Comparison of ENCODE assay signal across 8 cellular contexts in genomic region chr11:125112235-125112604, GRCh38. TPM values are rescaled to one million over a fixed set of nuclear protein-coding genes. Genes with fewer than 3 reads are reported as not detected.
DNase-seq lines count a peak whose midpoint lies in the region; ATAC-seq and TF ChIP-seq lines count a peak whose summit lies in the region.

No MANE protein-coding gene starts in this region.

- peaks cover 4 to 5% of the 10 kb centered on the region in 2 donors for H3K9me3 Mint-ChIP-seq in activated T-cell treated with anti-CD3 and anti-CD28 coated beads, Interleukin-2, amount 50 U/mL, for 72 hours

- H3K27ac ChIP-seq in angular gyrus (ENCODE audit: low read depth, low read length) (peak overlapping the region; percentile 90), liver (ENCODE audit: low read depth in 1 of 2, low read length in 2 of 2) (no peak overlapping the region), tibial artery (peak overlapping the region; percentile 39 to 59)

- no peak for ATAC-seq in activated T-cell treated with anti-CD3 and anti-CD28 coated beads, Interleukin-2, amount 50 U/mL, for 72 hours (replicated peaks in 1 of 2)
- ATAC-seq in esophagus mucosa (no peak), GM21367 (IDR thresholded peaks at IDR 0.05; ENCODE audit: unreplicated experiment) (no peak)

- H3K4me3 Mint-ChIP-seq in activated T-cell treated with anti-CD3 and anti-CD28 coated beads, Interleukin-2, amount 50 U/mL, for 72 hours = peak overlapping the region; percentile 91 to 99

- H3K4me1 ChIP-seq in liver (ENCODE audit: control insufficient read depth in 4 of 4, insufficient read depth in 4 of 4, low read length in 3 of 4) (peaks cover 3 to 14% (median 12%) of the 10 kb centered on the region in 4 donors), tibial artery (peaks cover 0 to 9% (median 2%) of the 10 kb centered on the region in 4 donors)

- TF ChIP-seq CTCF in liver (IDR thresholded peaks at IDR 0.05; ENCODE audit: low read depth, low read length, missing input control) = no peak
- no peak for TF ChIP-seq CTCF in tibial artery (IDR thresholded peaks at IDR 0.05)

- H3K27me3 ChIP-seq in liver (ENCODE audit: control insufficient read depth in 4 of 4, insufficient read depth in 4 of 4, low read length in 3 of 4) (no peaks in the 10 kb centered on the region), tibial artery (no peaks in the 10 kb centered on the region)

- H3K4me1 Mint-ChIP-seq in activated T-cell treated with anti-CD3 and anti-CD28 coated beads, Interleukin-2, amount 50 U/mL, for 72 hours (ENCODE audit: low read depth) = peaks cover 19% of the 10 kb centered on the region

- 55% methylated on average over 8 of the region's 8 CpGs for WGBS in liver

- peak overlapping the region; percentile 84 for H3K27ac Mint-ChIP-seq in activated T-cell treated with anti-CD3 and anti-CD28 coated beads, Interleukin-2, amount 50 U/mL, for 72 hours

- H3K36me3 ChIP-seq in liver (ENCODE audit: control insufficient read depth in 4 of 4, insufficient read depth in 3 of 4, low read depth in 1 of 4, low read length in 3 of 4) (no peaks in the 10 kb centered on the region), tibial artery (no peaks in the 10 kb centered on the region)

- H3K4me3 ChIP-seq in liver (ENCODE audit: low read depth in 1 of 3, low read length in 3 of 3) (peak overlapping the region; percentile 22 to 73 (median 34)), tibial artery (peak overlapping the region; percentile 66 to 95)

- H3K9me3 ChIP-seq in liver (ENCODE audit: control insufficient read depth in 4 of 4, low read length in 3 of 4) = no peaks in the 10 kb centered on the region
- no peaks in the 10 kb centered on the region for H3K9me3 ChIP-seq in tibial artery

- no peak overlapping the region for H3K9ac ChIP-seq in liver (ENCODE audit: low read depth in 1 of 2, low read length in 2 of 2)

- DNase-seq in activated T-cell treated with anti-CD3 and anti-CD28 coated beads, Interleukin-2, amount 50 U/mL, for 72 hours = no peak
- DNase-seq in activated T-cell treated with anti-CD3 and anti-CD28 coated beads for 4 hours = no peak
- no peak for DNase-seq in tibial artery
- DNase-seq in RPMI8226 = no peak

- peaks cover 3 to 6% of the 10 kb centered on the region in 2 donors for H3K36me3 Mint-ChIP-seq in activated T-cell treated with anti-CD3 and anti-CD28 coated beads, Interleukin-2, amount 50 U/mL, for 72 hours (ENCODE audit: insufficient read depth in 2 of 2)

- peaks cover 3% of the 10 kb centered on the region for H3K27me3 Mint-ChIP-seq in activated T-cell treated with anti-CD3 and anti-CD28 coated beads, Interleukin-2, amount 50 U/mL, for 72 hours (ENCODE audit: low read depth)

- intact Hi-C loops in tibial artery (cut with DNase I; ENCODE audit: low total_unique reads) = no loop called here

- no peak for TF ChIP-seq RAD21 in liver (IDR thresholded peaks at IDR 0.05)

TF ChIP-seq in liver, 16 proteins besides CTCF, POLR2A, EP300 and RAD21:
- TF ChIP-seq FOXA1 (IDR thresholded peaks at IDR 0.05) = no peak
- TF ChIP-seq ATF3 (IDR thresholded peaks at IDR 0.05) = no peak
- TF ChIP-seq HNF4G (IDR thresholded peaks at IDR 0.05) = no peak
- TF ChIP-seq HNF4A (conservative IDR thresholded peaks at IDR 0.05) = no peak
- no peak for TF ChIP-seq MAX (IDR thresholded peaks at IDR 0.05)
- TF ChIP-seq ZBTB33 (IDR thresholded peaks at IDR 0.05) = no peak
- TF ChIP-seq YY1 (IDR thresholded peaks at IDR 0.05) = no peak

RNA-seq across cellular contexts. Expression of gene TMEM218, which starts 0.8 kb away (rescaled TPM):
- 10 to 100 TPM; 14.6 to 18.4 TPM for total RNA-seq in activated T-cell treated with anti-CD3 and anti-CD28 coated beads, Interleukin-2, amount 50 U/mL, for 72 hours
- total RNA-seq in liver (10 to 100 TPM; 11.1 to 13.4 TPM), esophagus mucosa (14.3 TPM)
- polyA plus RNA-seq in liver = 10 to 100 TPM; 14.7 to 16.4 TPM

RNA-seq across cellular contexts. Expression of gene SLC37A2, which starts 49.1 kb away (rescaled TPM):
- 1 to 10 TPM; 1.0 to 1.5 TPM for total RNA-seq in activated T-cell treated with anti-CD3 and anti-CD28 coated beads, Interleukin-2, amount 50 U/mL, for 72 hours
- total RNA-seq in liver (10 to 100 TPM in 1 of 2 donors, 1 to 10 TPM in 1; 6.7 to 12.3 TPM), esophagus mucosa (15.5 TPM)
- 1 to 10 TPM in 1 of 2 donors, under 1 TPM in 1; 0.51 to 4.4 TPM for polyA plus RNA-seq in liver

RNA-seq across cellular contexts. Expression of gene PKNOX2, which starts 52.3 kb away (rescaled TPM):
- total RNA-seq in activated T-cell treated with anti-CD3 and anti-CD28 coated beads, Interleukin-2, amount 50 U/mL, for 72 hours = not detected
- under 1 TPM; 0.23 to 0.25 TPM for total RNA-seq in liver
- under 1 TPM; 0.14 to 0.29 TPM for polyA plus RNA-seq in liver
- 0.28 TPM for total RNA-seq in esophagus mucosa

Comparison
In these comparisons a context has a peak if more than half of its experiments do, and no peak if none do; other contexts are left out.
1. H3K27ac ChIP-seq: peak in angular gyrus (single experiment) and tibial artery (2 of 2); none in liver (0 of 2).